In genomic region chr3:20055020-20055775, GRCh38 we compare ENCODE assay signal across 10 cellular contexts. TPM values are rescaled to one million over a fixed set of nuclear protein-coding genes. Genes with fewer than 3 reads are reported as not detected.
DNase-seq lines count a peak whose midpoint lies in the region; ATAC-seq, FAIRE-seq and TF ChIP-seq lines count a peak whose summit lies in the region.
"Had no signal": no experiment of that assay in that cellular context is flagged by ENCODE, and none has a peak within 500 bp of the region (broad histone marks: within the 10 kb centered on the region; RNA-seq: fewer than 3 reads in every experiment).

No MANE protein-coding gene starts in this region.

- TF ChIP-seq CTCF in GM12878 (IDR thresholded peaks at IDR 0.05 in 2 of 3, conservative IDR thresholded peaks at IDR 0.05 in 1 of 3; ENCODE audit: control insufficient read depth in 2 of 3, extremely low read depth in 1 of 3, insufficient read depth in 1 of 3, low read depth in 3 of 3, low read length in 3 of 3), result no peak

- WGBS in GM12878 (ENCODE audit: insufficient coverage, insufficient replicate concordance, low lambda C conversion rate, missing lambda C conversion rate), result 79% methylated on average over 10 of the region's 10 CpGs

- H3K9me3 ChIP-seq in CD4-positive, CD25-positive, alpha-beta regulatory T cell (ENCODE audit: control insufficient read depth in 2 of 2, low read length in 2 of 2), result no peaks in the 10 kb centered on the region
- no peaks in the 10 kb centered on the region for H3K9me3 ChIP-seq in GM12878 (replicated peaks; ENCODE audit: control insufficient read depth, insufficient read depth, low read length)
- H3K9me3 ChIP-seq in stomach smooth muscle (ENCODE audit: control insufficient read depth in 2 of 2, low read length in 2 of 2), result no peaks in the 10 kb centered on the region

- H4K20me1 ChIP-seq in GM12878 (ENCODE audit: control insufficient read depth, insufficient read depth), result no peaks in the 10 kb centered on the region

- H3K27ac Mint-ChIP-seq in CD4-positive, CD25-positive, alpha-beta regulatory T cell, result no peak overlapping the region
- H3K27ac Mint-ChIP-seq: activated naive CD8-positive, alpha-beta T cell had no signal

- H3K27ac ChIP-seq in CD4-positive, CD25-positive, alpha-beta regulatory T cell (ENCODE audit: insufficient read depth, low read length, poor library complexity, severe bottlenecking), result peak overlapping the region; percentile 78
- H3K27ac ChIP-seq in GM12878 (ENCODE audit: control insufficient read depth, insufficient read depth) (no peak overlapping the region), stomach smooth muscle (ENCODE audit: low read length) (peak overlapping the region; percentile 18)

- peak overlapping the region; percentile 80 for H3K4me3 ChIP-seq in CD4-positive, CD25-positive, alpha-beta regulatory T cell (ENCODE audit: low read depth, low read length)
- no peak overlapping the region for H3K4me3 ChIP-seq in GM12878
- H3K4me3 ChIP-seq in stomach smooth muscle (ENCODE audit: low read length in 2 of 2), result no peak overlapping the region

- BruUV-seq in GM12878 (replicated peaks; lab: Mats Ljungman, UMichigan), result no TSS peak

- RAD21 ChIA-PET in GM12878 (lab: Charles Lee; ENCODE audit: unreplicated experiment), result no interaction called here

- DNase-seq in CD4-positive, CD25-positive, alpha-beta regulatory T cell, result no peak
- DNase-seq in GM12878 (ENCODE audit: low read depth, low spot score) (no peak), GM03348 (ENCODE audit: low spot score) (no peak), anterior cingulate cortex (lab: John Stamatoyannopoulos, UW) (no peak)
- DNase-seq in activated CD8-positive, alpha-beta memory T cell treated with anti-CD3 and anti-CD28 coated beads, Interleukin-2, amount 50 U/mL, for 48 hours, result no peak

- TF ChIP-seq RAD21 in GM12878 (IDR thresholded peaks at IDR 0.05; ENCODE audit: insufficient read depth, low read depth, low read length), result no peak

- in situ Hi-C loops in GM12878 (cut with MboI), result no loop called here

- TF ChIP-seq EP300 in GM12878 (IDR thresholded peaks at IDR 0.05; ENCODE audit: borderline replicate concordance in 1 of 2, control insufficient read depth in 1 of 2, low read depth in 2 of 2, low read length in 2 of 2), result no peak

- H2AFZ ChIP-seq in GM12878 (ENCODE audit: control insufficient read depth, low read depth, low read length), result peak overlapping the region; percentile 15; the same call in 1 of the 2 replicates

- FAIRE-seq in GM12878 (lab: Jason Lieb, UNC), result no peak

- no peaks in the 10 kb centered on the region for H3K27me3 Mint-ChIP-seq in CD4-positive, CD25-positive, alpha-beta regulatory T cell
- H3K27me3 Mint-ChIP-seq: activated naive CD8-positive, alpha-beta T cell had no signal

- H3K36me3 Mint-ChIP-seq in CD4-positive, CD25-positive, alpha-beta regulatory T cell, result peaks cover 6% of the 10 kb centered on the region

- peak in 1 of 2 donors; percentile 3 for ATAC-seq in CD4-positive, CD25-positive, alpha-beta regulatory T cell (ENCODE audit: low read depth in 2 of 2)
- peak; percentile 26 for ATAC-seq in GM19438 (IDR thresholded peaks at IDR 0.05; ENCODE audit: low read depth, unreplicated experiment)
- peak; percentile 5 for ATAC-seq in HG03521 (IDR thresholded peaks at IDR 0.05; ENCODE audit: unreplicated experiment)
- ATAC-seq in GM12878, result peak; percentile 12

- CTCF ChIA-PET in GM12878 (lab: Yijun Ruan, JAX), result no interaction called here

- no peak overlapping the region for H3K4me3 Mint-ChIP-seq in CD4-positive, CD25-positive, alpha-beta regulatory T cell
- H3K4me3 Mint-ChIP-seq: activated naive CD8-positive, alpha-beta T cell; neural crest cell had no signal

- H3K4me2 ChIP-seq in GM12878 (ENCODE audit: control insufficient read depth, insufficient read depth), result peak overlapping the region; percentile 43

- intact Hi-C loops in GM12878 (cut with micrococcal nuclease; ENCODE audit: unreplicated experiment), result loop anchor here (5.0 kb wide), 1 partner anchor 132 kb away; the partner anchor contains the start of gene SGO1

- SMC1A ChIA-PET in GM12878 (lab: Charles Lee; ENCODE audit: uncharacterized antibody, unreplicated experiment), result interaction anchor here (1.0 to 1.1 kb wide), 2 partner anchors 14 to 129 kb away, joined by 3 to 4 read pairs; no protein-coding TSS in a partner anchor

- peaks cover 0 to 3% (median 0%) of the 10 kb centered on the region in 7 donors for H3K9me3 Mint-ChIP-seq in CD4-positive, CD25-positive, alpha-beta regulatory T cell

- peaks cover 18 to 41% (median 32%) of the 10 kb centered on the region in 4 donors for H3K4me1 Mint-ChIP-seq in CD4-positive, CD25-positive, alpha-beta regulatory T cell
- H3K4me1 Mint-ChIP-seq: neural crest cell had no signal

- no peaks in the 10 kb centered on the region; the same call in 1 of the 2 replicates for H3K79me2 ChIP-seq in GM12878 (ENCODE audit: control insufficient read depth, insufficient read depth, low read length)

- no peaks in the 10 kb centered on the region for H3K36me3 ChIP-seq in CD4-positive, CD25-positive, alpha-beta regulatory T cell (ENCODE audit: control insufficient read depth, insufficient read depth, low read length)
- H3K36me3 ChIP-seq in GM12878 (ENCODE audit: control insufficient read depth in 2 of 2, insufficient read depth in 2 of 2, low read length in 1 of 2) (no peaks in the 10 kb centered on the region), stomach smooth muscle (ENCODE audit: control insufficient read depth in 2 of 2, insufficient read depth in 2 of 2, low read length in 2 of 2) (no peaks in the 10 kb centered on the region)

- H3K27me3 ChIP-seq in CD4-positive, CD25-positive, alpha-beta regulatory T cell (ENCODE audit: control insufficient read depth, insufficient read depth, low read length), result no peaks in the 10 kb centered on the region
- H3K27me3 ChIP-seq in GM12878 (replicated peaks in 1 of 2; ENCODE audit: control insufficient read depth in 2 of 2, insufficient read depth in 2 of 2, low read length in 1 of 2) (no peaks in the 10 kb centered on the region), stomach smooth muscle (ENCODE audit: control insufficient read depth in 1 of 2, insufficient read depth in 2 of 2, low read length in 2 of 2) (no peaks in the 10 kb centered on the region)

- no peak overlapping the region for H3K9ac ChIP-seq in GM12878 (ENCODE audit: control insufficient read depth, insufficient read depth, low read length)
- no peak overlapping the region for H3K9ac ChIP-seq in stomach smooth muscle (ENCODE audit: low read length in 2 of 2)

- H3K4me1 ChIP-seq in CD4-positive, CD25-positive, alpha-beta regulatory T cell (ENCODE audit: control insufficient read depth, insufficient read depth, low read length, poor library complexity, severe bottlenecking), result peaks cover 52% of the 10 kb centered on the region
- H3K4me1 ChIP-seq in GM12878 (ENCODE audit: control insufficient read depth, insufficient read depth, low read length) (peaks cover 21% of the 10 kb centered on the region), stomach smooth muscle (ENCODE audit: control insufficient read depth, insufficient read depth, low read length) (peaks cover 19% of the 10 kb centered on the region)

- no peak for TF ChIP-seq POLR2A in GM12878 (IDR thresholded peaks at IDR 0.05; ENCODE audit: low read depth, low read length)

- POLR2A ChIA-PET in GM12878 (lab: Charles Lee), result no interaction called here

TF ChIP-seq in GM12878, 131 proteins besides CTCF, POLR2A, EP300 and RAD21 (continues in another document):
- TF ChIP-seq DPF2 (IDR thresholded peaks at IDR 0.05), result no peak

RNA-seq across cellular contexts. Expression of gene KAT2B, which starts 15.0 kb away (rescaled TPM):
- 185 TPM for total RNA-seq in CD4-positive, CD25-positive, alpha-beta regulatory T cell
- polyA plus RNA-seq in CD4-positive, CD25-positive, alpha-beta regulatory T cell, result 10 to 100 TPM in 1 of 4 donors, 1 to 10 TPM in 3; 5.7 to 11.0 (median 7.9) TPM
- 44.8 and 48.3 TPM in 2 replicates for total RNA-seq in GM12878 (2013; cell fraction: nucleolus; rRNA removed)
- 10.4 and 14.0 TPM in 2 replicates for total RNA-seq in GM12878 (2014; rRNA removed)
- 12.1 and 13.4 TPM in 2 replicates for total RNA-seq in GM12878 (2014; rRNA removed; fragmentation: Illumina TruSeq; extraction: Trizol)
- 11.5 and 14.3 TPM in 2 replicates for total RNA-seq in GM12878 (2021)
- polyA plus RNA-seq in GM12878 (2011; ENCODE audit: low read depth), result 3.4 TPM
- polyA plus RNA-seq in GM12878 (2011; rRNA removed), result 15.2 and 24.0 TPM in 2 replicates
- 6.7 and 7.6 TPM in 2 replicates for polyA plus RNA-seq in GM12878 (2011; cell fraction: cytosol; rRNA removed)
- 17.9 and 18.1 TPM in 2 replicates for polyA plus RNA-seq in GM12878 (2011; cell fraction: nucleus; rRNA removed)
- 5.1 and 6.6 TPM in 2 replicates for polyA plus RNA-seq in GM12878 (2012)
- 15.2 and 18.8 TPM in 2 replicates for polyA plus RNA-seq in GM12878 (2014; fragmentation: Illumina TruSeq; extraction: Trizol)
- polyA plus RNA-seq in GM12878 (2014; fragmentation: Nextera tagmentation; extraction: Ambion mirVana), result 1 to 10 TPM; 2.9 to 4.3 TPM
- polyA plus RNA-seq in GM12878 (2014; rRNA removed), result 7.3 and 9.9 TPM in 2 replicates
- polyA plus RNA-seq in GM12878 (2016; fragmentation: Nextera tagmentation; extraction: Ambion mirVana), result 1 to 10 TPM; 3.7 to 4.3 TPM
- 12.5 and 17.3 TPM in 2 replicates for polyA minus RNA-seq in GM12878 (2011; rRNA and poly(A)+ RNA removed)
- polyA minus RNA-seq in GM12878 (2011; cell fraction: cytosol; rRNA and poly(A)+ RNA removed), result 3.9 and 7.5 TPM in 2 replicates
- polyA minus RNA-seq in GM12878 (2011; cell fraction: nucleus; rRNA and poly(A)+ RNA removed), result 8.8 and 12.7 TPM in 2 replicates

RNA-seq across cellular contexts. Expression of gene PP2D1, which starts 43.1 kb away (rescaled TPM):
- not detected for total RNA-seq in CD4-positive, CD25-positive, alpha-beta regulatory T cell
- polyA plus RNA-seq in CD4-positive, CD25-positive, alpha-beta regulatory T cell, result 1 to 10 TPM in 1 of 4 donors, under 1 TPM in 3; 0.16 to 1.2 (median 0.21) TPM
- not detected in 2 replicates for total RNA-seq in GM12878 (2013; cell fraction: nucleolus; rRNA removed)
- total RNA-seq in GM12878 (2014; rRNA removed) (not detected in 2 replicates), GM12878 (2014; rRNA removed; fragmentation: Illumina TruSeq; extraction: Trizol) (not detected in 2 replicates), GM12878 (2021) (not detected in 2 replicates)
- 0.10 TPM for polyA plus RNA-seq in GM12878 (2011; ENCODE audit: low read depth)
- polyA plus RNA-seq in GM12878 (2011; rRNA removed) (not detected in 2 replicates), GM12878 (2014; fragmentation: Illumina TruSeq; extraction: Trizol) (not detected in 2 replicates), GM12878 (2014; fragmentation: Nextera tagmentation; extraction: Ambion mirVana) (under 1 TPM; 0.04 to 0.18 TPM), GM12878 (2014; rRNA removed) (not detected in 2 replicates), GM12878 (2016; fragmentation: Nextera tagmentation; extraction: Ambion mirVana) (under 1 TPM in 1 of 2 experiments, not detected in 1; 0.17 TPM)
- polyA plus RNA-seq in GM12878 (2011; cell fraction: cytosol; rRNA removed), result not detected in 2 replicates
- polyA plus RNA-seq in GM12878 (2011; cell fraction: nucleus; rRNA removed), result not detected in 2 replicates
- polyA plus RNA-seq in GM12878 (2012), result 0.13 and 0.30 TPM in 2 replicates
- polyA minus RNA-seq in GM12878 (2011; rRNA and poly(A)+ RNA removed), result not detected in 2 replicates
- not detected in 2 replicates for polyA minus RNA-seq in GM12878 (2011; cell fraction: cytosol; rRNA and poly(A)+ RNA removed)
- polyA minus RNA-seq in GM12878 (2011; cell fraction: nucleus; rRNA and poly(A)+ RNA removed), result not detected in 2 replicates
- total RNA-seq: neural crest cell had no signal
